ENCODE assay signal across 13 cellular contexts in the genomic region with DNA sequence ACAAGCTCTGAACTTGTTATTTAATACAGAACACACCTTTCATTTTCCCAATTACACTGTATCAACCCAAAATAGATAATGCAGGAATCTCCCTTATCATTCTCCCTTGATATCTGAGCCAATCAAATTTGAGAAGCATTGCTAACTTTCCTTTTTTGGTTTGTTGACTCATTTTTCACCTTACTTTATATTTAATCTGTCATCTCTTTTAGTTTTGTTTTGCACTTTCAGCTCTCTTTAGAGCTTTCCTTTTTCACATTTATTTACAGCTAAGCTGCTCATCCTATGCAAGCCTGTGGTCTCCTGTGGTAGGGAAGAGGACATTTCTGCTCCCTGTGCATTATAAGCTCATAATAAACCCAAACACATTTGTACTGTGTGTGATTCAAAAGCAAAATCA. TPM values are rescaled to one million over a fixed set of nuclear protein-coding genes. Genes with fewer than 3 reads are reported as not detected.
DNase-seq lines count a peak whose midpoint lies in the region; ATAC-seq and TF ChIP-seq lines count a peak whose summit lies in the region.
"Had no signal": no experiment of that assay in that cellular context is flagged by ENCODE, and none has a peak within 500 bp of the region (broad histone marks: within the 10 kb centered on the region; RNA-seq: fewer than 3 reads in every experiment).

No MANE protein-coding gene starts in this region.

- CTCF ChIA-PET in PC-3 (lab: Charles Lee), result interaction anchor here (0.8 kb wide), 1 partner anchor 50 kb away, joined by 4 read pairs; the partner anchor contains the start of gene ITGAV

- TF ChIP-seq CTCF in smooth muscle cell (IDR thresholded peaks at IDR 0.05; ENCODE audit: borderline replicate concordance, insufficient read depth, poor library complexity, severe bottlenecking) (no peak), mucosa of descending colon (IDR thresholded peaks at IDR 0.05) (no peak), PC-3 (conservative IDR thresholded peaks at IDR 0.05; ENCODE audit: low read depth, low read length) (no peak)

- H2AFZ ChIP-seq in smooth muscle cell (ENCODE audit: low read depth) (no peak overlapping the region), PC-3 (ENCODE audit: low read length) (no peak overlapping the region)

- peaks cover 7% of the 10 kb centered on the region for H3K36me3 Mint-ChIP-seq in activated T-cell treated with anti-CD3 and anti-CD28 coated beads, Interleukin-2, amount 50 U/mL, for 4 hours (ENCODE audit: insufficient read depth)

- H3K27me3 ChIP-seq in smooth muscle cell (ENCODE audit: low read depth) (no peaks in the 10 kb centered on the region), PC-3 (ENCODE audit: low read length) (no peaks in the 10 kb centered on the region)
- H3K27me3 ChIP-seq: SJCRH30 had no signal

- no TSS peak for BruUV-seq in PC-3 (replicated peaks; lab: Mats Ljungman, UMichigan)

- H3K4me1 ChIP-seq in smooth muscle cell (ENCODE audit: low read depth) (no peaks in the 10 kb centered on the region), mucosa of descending colon (ENCODE audit: low read depth) (no peaks in the 10 kb centered on the region), PC-3 (ENCODE audit: insufficient read depth, low read length) (peaks cover 4% of the 10 kb centered on the region; the same call in 1 of the 2 replicates)
- H3K4me1 ChIP-seq: SJCRH30 had no signal

- H3K4me3 ChIP-seq in smooth muscle cell, result no peak overlapping the region
- no peak overlapping the region for H3K4me3 ChIP-seq in mucosa of descending colon
- H3K4me3 ChIP-seq in PC-3 (ENCODE audit: low read length), result no peak overlapping the region
- H3K4me3 ChIP-seq: coronary artery, SJCRH30, skin epidermis had no signal

- H3K9me3 Mint-ChIP-seq in activated T-cell treated with anti-CD3 and anti-CD28 coated beads, Interleukin-2, amount 50 U/mL, for 4 hours, result no peaks in the 10 kb centered on the region

- H3K9ac ChIP-seq in smooth muscle cell (ENCODE audit: low read depth) (no peak overlapping the region), PC-3 (ENCODE audit: low read length) (no peak overlapping the region)

- POLR2A ChIA-PET in PC-3 (lab: Charles Lee; ENCODE audit: unreplicated experiment), result no interaction called here

- DNase-seq in activated T-cell treated with anti-CD3 and anti-CD28 coated beads, Interleukin-2, amount 50 U/mL, for 4 hours, result no peak
- DNase-seq in activated T-cell treated with anti-CD3 and anti-CD28 coated beads, Interleukin-2, amount 50 U/mL, for 48 hours, result no peak
- DNase-seq in smooth muscle cell (lab: John Stamatoyannopoulos, UW; ENCODE audit: unreplicated experiment) (no peak), mucosa of descending colon (no peak), PC-3 (no peak), NCI-H748 (lab: John Stamatoyannopoulos, UW; ENCODE audit: unreplicated experiment) (no peak)
- DNase-seq: head of caudate nucleus, SJCRH30 had no signal

- peaks cover 32% of the 10 kb centered on the region for H3F3A ChIP-seq in smooth muscle cell (ENCODE audit: low read depth)
- no peaks in the 10 kb centered on the region for H3F3A ChIP-seq in PC-3 (ENCODE audit: low read length, unreplicated experiment)

- peaks cover 7% of the 10 kb centered on the region for H4K20me1 ChIP-seq in smooth muscle cell (ENCODE audit: low read depth)
- no peaks in the 10 kb centered on the region for H4K20me1 ChIP-seq in PC-3 (ENCODE audit: low read length)

- no peak overlapping the region for H3K4me2 ChIP-seq in smooth muscle cell
- no peak overlapping the region for H3K4me2 ChIP-seq in PC-3 (ENCODE audit: low read length)

- H3K9me3 ChIP-seq in smooth muscle cell (replicated peaks; ENCODE audit: low read depth) (no peaks in the 10 kb centered on the region), mucosa of descending colon (no peaks in the 10 kb centered on the region), PC-3 (ENCODE audit: low read length) (no peaks in the 10 kb centered on the region)
- H3K9me3 ChIP-seq: SJCRH30 had no signal

- no peaks in the 10 kb centered on the region for H3K27me3 Mint-ChIP-seq in activated T-cell treated with anti-CD3 and anti-CD28 coated beads, Interleukin-2, amount 50 U/mL, for 4 hours (ENCODE audit: low read depth)

- H3K36me3 ChIP-seq in smooth muscle cell (ENCODE audit: low read depth), result peaks cover 55% of the 10 kb centered on the region
- H3K36me3 ChIP-seq in mucosa of descending colon (ENCODE audit: low read depth), result no peaks in the 10 kb centered on the region
- H3K36me3 ChIP-seq in PC-3 (ENCODE audit: low read depth, low read length), result peaks cover 9% of the 10 kb centered on the region; the same call in 1 of the 2 replicates

- H3K27ac ChIP-seq in smooth muscle cell (ENCODE audit: low read depth), result peak overlapping the region; percentile 47
- H3K27ac ChIP-seq in PC-3 (ENCODE audit: low read length), result no peak overlapping the region
- H3K27ac ChIP-seq: coronary artery, SJCRH30, skin epidermis had no signal

- peak; percentile 83 to 84 for ATAC-seq in activated T-cell treated with anti-CD3 and anti-CD28 coated beads, Interleukin-2, amount 50 U/mL, for 4 hours
- peak; percentile 73 for ATAC-seq in GM21619 (IDR thresholded peaks at IDR 0.05; ENCODE audit: unreplicated experiment)
- ATAC-seq in HG03196 (IDR thresholded peaks at IDR 0.05; ENCODE audit: unreplicated experiment), result peak; percentile 72
- no peak for ATAC-seq in mucosa of descending colon
- ATAC-seq in PC-3, result no peak

- H3K4me1 Mint-ChIP-seq in activated T-cell treated with anti-CD3 and anti-CD28 coated beads, Interleukin-2, amount 50 U/mL, for 4 hours (ENCODE audit: low read depth), result peaks cover 21% of the 10 kb centered on the region

- H3K4me3 Mint-ChIP-seq in activated T-cell treated with anti-CD3 and anti-CD28 coated beads, Interleukin-2, amount 50 U/mL, for 4 hours, result no peak overlapping the region

- H3K79me2 ChIP-seq in smooth muscle cell (ENCODE audit: low read depth) (peaks cover 28% of the 10 kb centered on the region), PC-3 (ENCODE audit: low read length) (no peaks in the 10 kb centered on the region)

- intact Hi-C loops in mucosa of descending colon (cut with DNase I, micrococcal nuclease), result loop anchor here (5.0 kb wide), 2 partner anchors 133 to 138 kb away; no protein-coding TSS in a partner anchor
- intact Hi-C loops in PC-3 (cut with micrococcal nuclease), result loop anchor here (5.0 kb wide), 1 partner anchor 63 kb away; no protein-coding TSS in a partner anchor

- no peaks in the 10 kb centered on the region for H3K9me2 ChIP-seq in PC-3 (replicated peaks; ENCODE audit: low read length)

RNA-seq across cellular contexts. Expression of gene ITGAV, which starts 50.1 kb away (rescaled TPM):
- total RNA-seq in activated T-cell treated with anti-CD3 and anti-CD28 coated beads, Interleukin-2, amount 50 U/mL, for 4 hours, result 1 to 10 TPM; 3.8 to 4.7 (median 4.0) TPM
- total RNA-seq in smooth muscle cell (360 and 467 TPM in 2 replicates), mucosa of descending colon (10 to 100 TPM; 41.0 to 62.8 (median 47.2) TPM), PC-3 (2014; rRNA removed) (23.5 and 25.2 TPM in 2 replicates)
- 70.8 and 78.3 TPM in 2 replicates for polyA plus RNA-seq in smooth muscle cell

RNA-seq across cellular contexts. Expression of gene FAM171B, which starts 53.9 kb away (rescaled TPM):
- total RNA-seq in activated T-cell treated with anti-CD3 and anti-CD28 coated beads, Interleukin-2, amount 50 U/mL, for 4 hours, result under 1 TPM; 0.13 to 0.40 (median 0.16) TPM
- total RNA-seq in smooth muscle cell (13.9 TPM in 2 replicates), mucosa of descending colon (10 to 100 TPM in 1 of 3 donors, 1 to 10 TPM in 2; 1.3 to 11.7 (median 1.4) TPM), PC-3 (2014; rRNA removed) (4.0 and 5.5 TPM in 2 replicates)
- polyA plus RNA-seq in smooth muscle cell, result 1.3 and 2.9 TPM in 2 replicates
- total RNA-seq: HT-29 had no signal

Comparison
In these comparisons a context has a peak if more than half of its experiments do, and no peak if none do; other contexts are left out.
1. ATAC-seq: peak in activated T-cell treated with anti-CD3 and anti-CD28 coated beads, Interleukin-2, amount 50 U/mL, for 4 hours (2 of 2), GM21619 (single experiment) and HG03196 (single experiment); none in mucosa of descending colon (single experiment) and PC-3 (single experiment).